ENCODE assay signal across 21 cellular contexts in the genomic region with DNA sequence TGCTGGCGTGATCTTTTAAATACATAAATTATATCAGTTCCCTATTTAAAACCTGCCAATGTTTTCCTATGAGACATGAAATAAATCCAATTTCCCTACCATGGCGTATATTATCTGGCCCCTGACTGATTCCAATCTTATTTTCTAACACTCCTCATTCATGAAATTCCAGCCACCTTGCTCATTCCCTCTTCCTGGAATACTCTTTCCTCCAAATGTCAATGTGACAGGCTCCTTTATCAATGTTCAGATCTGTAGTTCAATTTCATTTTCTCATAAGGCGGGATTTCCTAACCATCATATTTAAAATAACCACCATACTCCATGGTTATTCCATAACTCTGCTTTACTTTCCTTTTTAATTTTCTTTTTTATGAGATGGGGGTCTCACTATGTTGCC. TPM values are rescaled to one million over a fixed set of nuclear protein-coding genes. Genes with fewer than 3 reads are reported as not detected.
DNase-seq lines count a peak whose midpoint lies in the region; ATAC-seq, FAIRE-seq and TF ChIP-seq lines count a peak whose summit lies in the region.
"Had no signal": no experiment of that assay in that cellular context is flagged by ENCODE, and none has a peak within 500 bp of the region (broad histone marks: within the 10 kb centered on the region; RNA-seq: fewer than 3 reads in every experiment).

No MANE protein-coding gene starts in this region.

- POLR2A ChIA-PET in GM12878 (lab: Charles Lee): no interaction called here

- TF ChIP-seq RAD21 in GM12878 (IDR thresholded peaks at IDR 0.05; ENCODE audit: insufficient read depth, low read depth, low read length): no peak

- CTCF ChIA-PET in GM12878 (lab: Yijun Ruan, JAX): no interaction called here

- no peak overlapping the region for H3K9ac ChIP-seq in GM12878 (ENCODE audit: control insufficient read depth, insufficient read depth, low read length)

- peaks cover 93% of the 10 kb centered on the region for H3K4me1 Mint-ChIP-seq in activated naive CD8-positive, alpha-beta T cell (ENCODE audit: low read depth)
- H3K4me1 Mint-ChIP-seq in activated naive CD8-positive, alpha-beta T cell treated with anti-CD3 and anti-CD28 coated beads, Interleukin-2, amount 50 U/mL, for 24 hours: peaks cover 91% of the 10 kb centered on the region
- H3K4me1 Mint-ChIP-seq in HFFc6 (ENCODE audit: low read depth) (peaks cover 90% of the 10 kb centered on the region), type B pancreatic cell (ENCODE audit: unreplicated experiment) (peaks cover 42% of the 10 kb centered on the region)

- FAIRE-seq in GM12878 (lab: Jason Lieb, UNC): no peak
- FAIRE-seq: islet of Langerhans had no signal

- H3K4me1 ChIP-seq in GM12878 (ENCODE audit: control insufficient read depth, insufficient read depth, low read length): peaks cover 20% of the 10 kb centered on the region

- H3K4me2 ChIP-seq in GM12878 (ENCODE audit: control insufficient read depth, insufficient read depth): 0 out of 2 replicates have a peak overlapping the region, but pooled peaks have one; percentile 0

- H3K79me2 ChIP-seq in GM12878 (ENCODE audit: control insufficient read depth, insufficient read depth, low read length): peaks cover 98% of the 10 kb centered on the region

- no peak for ATAC-seq in activated naive CD8-positive, alpha-beta T cell treated with anti-CD3 and anti-CD28 coated beads, Interleukin-2, amount 50 U/mL, for 24 hours
- ATAC-seq in GM12878: no peak
- no peak for ATAC-seq in HG03565 (IDR thresholded peaks at IDR 0.05; ENCODE audit: unreplicated experiment)
- ATAC-seq: body of pancreas, gastroesophageal sphincter, lower lobe of right lung, Right ventricle myocardium inferior had no signal

- DNase-seq in activated naive CD8-positive, alpha-beta T cell treated with anti-CD3 and anti-CD28 coated beads, Interleukin-2, amount 50 U/mL, for 24 hours: no peak
- no peak for DNase-seq in HFFc6
- DNase-seq in GM12878 (ENCODE audit: low read depth, low spot score): no peak
- DNase-seq in type B pancreatic cell (ENCODE audit: extremely low spot score, unreplicated experiment): no peak
- DNase-seq in NAMALWA (ENCODE audit: low spot score): no peak
- no peak for DNase-seq in DMS53 (lab: John Stamatoyannopoulos, UW)
- DNase-seq: activated naive CD8-positive, alpha-beta T cell treated with anti-CD3 and anti-CD28 coated beads, Interleukin-2, amount 10 ng/mL, durations not matched to agents 7 days and 5 days; body of pancreas; CD4-positive, alpha-beta memory T cell; DMS153; KG1; lower lobe of right lung; NCI-H1694 treated with DMSO at 0.1 percent for 48 hours; NCI-H526 treated with DMSO at 0.1 percent for 48 hours; stomach had no signal

- peaks cover 0 to 4% of the 10 kb centered on the region in 2 experiments; a peak in 1 of 4 replicates for H3K36me3 ChIP-seq in GM12878 (ENCODE audit: control insufficient read depth in 2 of 2, insufficient read depth in 2 of 2, low read length in 1 of 2)
- H3K36me3 ChIP-seq: gastroesophageal sphincter, lower lobe of right lung, stomach, tibial nerve had no signal

- SMC1A ChIA-PET in GM12878 (lab: Charles Lee; ENCODE audit: uncharacterized antibody, unreplicated experiment): no interaction called here

- intact Hi-C loops in GM12878 (cut with micrococcal nuclease; ENCODE audit: unreplicated experiment): no loop called here

- no peak overlapping the region for H2AFZ ChIP-seq in GM12878 (ENCODE audit: control insufficient read depth, low read depth, low read length)

- no peaks in the 10 kb centered on the region for H3K27me3 Mint-ChIP-seq in activated naive CD8-positive, alpha-beta T cell
- H3K27me3 Mint-ChIP-seq in activated naive CD8-positive, alpha-beta T cell treated with anti-CD3 and anti-CD28 coated beads, Interleukin-2, amount 50 U/mL, for 24 hours: no peaks in the 10 kb centered on the region
- H3K27me3 Mint-ChIP-seq in HFFc6 (ENCODE audit: insufficient read depth) (no peaks in the 10 kb centered on the region), type B pancreatic cell (no peaks in the 10 kb centered on the region)
- H3K27me3 Mint-ChIP-seq: activated naive CD8-positive, alpha-beta T cell treated with anti-CD3 and anti-CD28 coated beads, Interleukin-2, amount 10 ng/mL, durations not matched to agents 7 days and 5 days; CD4-positive, alpha-beta memory T cell had no signal

- H3K9me3 ChIP-seq in GM12878 (replicated peaks; ENCODE audit: control insufficient read depth, insufficient read depth, low read length): no peaks in the 10 kb centered on the region
- H3K9me3 ChIP-seq: body of pancreas, gastroesophageal sphincter, lower lobe of right lung, stomach, tibial nerve had no signal

- no peak overlapping the region for H3K4me3 ChIP-seq in GM12878
- H3K4me3 ChIP-seq: body of pancreas, gastroesophageal sphincter, lower lobe of right lung, stomach, tibial nerve had no signal

- H3K4me3 Mint-ChIP-seq in activated naive CD8-positive, alpha-beta T cell: peak overlapping the region; percentile 40
- no peak overlapping the region for H3K4me3 Mint-ChIP-seq in activated naive CD8-positive, alpha-beta T cell treated with anti-CD3 and anti-CD28 coated beads, Interleukin-2, amount 50 U/mL, for 24 hours
- peak overlapping the region; percentile 37 for H3K4me3 Mint-ChIP-seq in HFFc6
- H3K4me3 Mint-ChIP-seq in type B pancreatic cell: no peak overlapping the region
- H3K4me3 Mint-ChIP-seq: activated naive CD8-positive, alpha-beta T cell treated with anti-CD3 and anti-CD28 coated beads, Interleukin-2, amount 10 ng/mL, durations not matched to agents 7 days and 5 days had no signal

- RAD21 ChIA-PET in GM12878 (lab: Charles Lee; ENCODE audit: unreplicated experiment): no interaction called here

- no peak overlapping the region for H3K27ac ChIP-seq in GM12878 (ENCODE audit: control insufficient read depth, insufficient read depth)
- H3K27ac ChIP-seq: body of pancreas, gastroesophageal sphincter, lower lobe of right lung, stomach, tibial nerve had no signal

- no peaks in the 10 kb centered on the region for H3K9me3 Mint-ChIP-seq in activated naive CD8-positive, alpha-beta T cell (ENCODE audit: low read depth)
- peaks cover 4% of the 10 kb centered on the region for H3K9me3 Mint-ChIP-seq in activated naive CD8-positive, alpha-beta T cell treated with anti-CD3 and anti-CD28 coated beads, Interleukin-2, amount 50 U/mL, for 24 hours
- no peaks in the 10 kb centered on the region for H3K9me3 Mint-ChIP-seq in HFFc6
- peaks cover 9% of the 10 kb centered on the region for H3K9me3 Mint-ChIP-seq in type B pancreatic cell
- H3K9me3 Mint-ChIP-seq: CD4-positive, alpha-beta memory T cell had no signal

- no TSS peak for BruUV-seq in GM12878 (replicated peaks; lab: Mats Ljungman, UMichigan)

- TF ChIP-seq EP300 in GM12878 (IDR thresholded peaks at IDR 0.05; ENCODE audit: borderline replicate concordance in 1 of 2, control insufficient read depth in 1 of 2, low read depth in 2 of 2, low read length in 2 of 2): no peak

- no peaks in the 10 kb centered on the region; the same call in 1 of the 2 replicates for H4K20me1 ChIP-seq in GM12878 (ENCODE audit: control insufficient read depth, insufficient read depth)

- H3K27me3 ChIP-seq in GM12878 (replicated peaks in 1 of 2; ENCODE audit: control insufficient read depth in 2 of 2, insufficient read depth in 2 of 2, low read length in 1 of 2): no peaks in the 10 kb centered on the region
- H3K27me3 ChIP-seq: body of pancreas, gastroesophageal sphincter, stomach, tibial nerve had no signal

- peak overlapping the region; percentile 82 for H3K27ac Mint-ChIP-seq in activated naive CD8-positive, alpha-beta T cell
- H3K27ac Mint-ChIP-seq in activated naive CD8-positive, alpha-beta T cell treated with anti-CD3 and anti-CD28 coated beads, Interleukin-2, amount 50 U/mL, for 24 hours: no peak overlapping the region
- H3K27ac Mint-ChIP-seq in HFFc6 (peak overlapping the region; percentile 5), type B pancreatic cell (peak overlapping the region; percentile 80)
- H3K27ac Mint-ChIP-seq: activated naive CD8-positive, alpha-beta T cell treated with anti-CD3 and anti-CD28 coated beads, Interleukin-2, amount 10 ng/mL, durations not matched to agents 7 days and 5 days had no signal

- WGBS in GM12878 (ENCODE audit: insufficient coverage, insufficient replicate concordance, low lambda C conversion rate, missing lambda C conversion rate): 44% methylated on average over 3 of the region's 3 CpGs

- in situ Hi-C loops in GM12878 (cut with MboI): no loop called here

- TF ChIP-seq POLR2A in GM12878 (IDR thresholded peaks at IDR 0.05; ENCODE audit: low read depth, low read length): no peak

- no peak for TF ChIP-seq CTCF in HFFc6 (IDR thresholded peaks at IDR 0.05)
- no peak for TF ChIP-seq CTCF in GM12878 (IDR thresholded peaks at IDR 0.05 in 2 of 3, conservative IDR thresholded peaks at IDR 0.05 in 1 of 3; ENCODE audit: control insufficient read depth in 2 of 3, extremely low read depth in 1 of 3, insufficient read depth in 1 of 3, low read depth in 3 of 3, low read length in 3 of 3)
- no peak for TF ChIP-seq CTCF in type B pancreatic cell (conservative IDR thresholded peaks at IDR 0.05)

- peaks cover 16% of the 10 kb centered on the region for H3K36me3 Mint-ChIP-seq in activated naive CD8-positive, alpha-beta T cell
- H3K36me3 Mint-ChIP-seq in activated naive CD8-positive, alpha-beta T cell treated with anti-CD3 and anti-CD28 coated beads, Interleukin-2, amount 50 U/mL, for 24 hours (ENCODE audit: low read depth): peaks cover 43% of the 10 kb centered on the region
- H3K36me3 Mint-ChIP-seq in HFFc6 (ENCODE audit: low read depth): peaks cover 33% of the 10 kb centered on the region
- H3K36me3 Mint-ChIP-seq in type B pancreatic cell: peaks cover 52% of the 10 kb centered on the region

RNA-seq across cellular contexts. Expression of gene SP3, which starts 22.0 kb away (rescaled TPM):
- 10 to 100 TPM; 45.0 to 63.7 (median 52.1) TPM for total RNA-seq in HFFc6 (2021; fragmentation: NEBNext Ultra II Directional; extraction: Animal tissue kit (Norgen Biotek cat#: 25700))
- total RNA-seq in GM12878 (2013; cell fraction: nucleolus; rRNA removed): 171 and 179 TPM in 2 replicates
- 81.8 and 82.6 TPM in 2 replicates for total RNA-seq in GM12878 (2014; rRNA removed)
- 85.2 and 87.6 TPM in 2 replicates for total RNA-seq in GM12878 (2014; rRNA removed; fragmentation: Illumina TruSeq; extraction: Trizol)
- 70.7 and 74.8 TPM in 2 replicates for total RNA-seq in GM12878 (2021)
- 17.5 TPM for polyA plus RNA-seq in GM12878 (2011; ENCODE audit: low read depth)
- polyA plus RNA-seq in GM12878 (2011; rRNA removed): 71.0 and 94.6 TPM in 2 replicates
- 31.1 and 34.6 TPM in 2 replicates for polyA plus RNA-seq in GM12878 (2011; cell fraction: cytosol; rRNA removed)
- polyA plus RNA-seq in GM12878 (2011; cell fraction: nucleus; rRNA removed): 36.5 and 43.8 TPM in 2 replicates
- polyA plus RNA-seq in GM12878 (2012): 19.5 and 25.2 TPM in 2 replicates
- 62.3 and 80.9 TPM in 2 replicates for polyA plus RNA-seq in GM12878 (2014; fragmentation: Illumina TruSeq; extraction: Trizol)
- 10 to 100 TPM in 1 of 2 experiments, 1 to 10 TPM in 1; 9.9 to 12.2 TPM for polyA plus RNA-seq in GM12878 (2014; fragmentation: Nextera tagmentation; extraction: Ambion mirVana)
- 42.4 TPM in 2 replicates for polyA plus RNA-seq in GM12878 (2014; rRNA removed)
- 10 to 100 TPM; 35.8 to 36.2 TPM for polyA plus RNA-seq in GM12878 (2016; fragmentation: Nextera tagmentation; extraction: Ambion mirVana)
- polyA minus RNA-seq in GM12878 (2011; rRNA and poly(A)+ RNA removed): 114 and 144 TPM in 2 replicates
- polyA minus RNA-seq in GM12878 (2011; cell fraction: cytosol; rRNA and poly(A)+ RNA removed): 35.6 and 37.4 TPM in 2 replicates
- polyA minus RNA-seq in GM12878 (2011; cell fraction: nucleus; rRNA and poly(A)+ RNA removed): 87.9 and 121 TPM in 2 replicates
- 75.0 and 94.5 TPM in 2 replicates for total RNA-seq in type B pancreatic cell (ENCODE audit: low replicate concordance)

Comparison
In these comparisons a context has a peak if more than half of its experiments do, and no peak if none do; other contexts are left out.
1. H3K4me3 Mint-ChIP-seq: peak in activated naive CD8-positive, alpha-beta T cell (single experiment) and HFFc6 (single experiment); none in activated naive CD8-positive, alpha-beta T cell treated with anti-CD3 and anti-CD28 coated beads, Interleukin-2, amount 50 U/mL, for 24 hours (single experiment) and type B pancreatic cell (single experiment).